18 cellular contexts compared by ENCODE assay signal in the genomic region with DNA sequence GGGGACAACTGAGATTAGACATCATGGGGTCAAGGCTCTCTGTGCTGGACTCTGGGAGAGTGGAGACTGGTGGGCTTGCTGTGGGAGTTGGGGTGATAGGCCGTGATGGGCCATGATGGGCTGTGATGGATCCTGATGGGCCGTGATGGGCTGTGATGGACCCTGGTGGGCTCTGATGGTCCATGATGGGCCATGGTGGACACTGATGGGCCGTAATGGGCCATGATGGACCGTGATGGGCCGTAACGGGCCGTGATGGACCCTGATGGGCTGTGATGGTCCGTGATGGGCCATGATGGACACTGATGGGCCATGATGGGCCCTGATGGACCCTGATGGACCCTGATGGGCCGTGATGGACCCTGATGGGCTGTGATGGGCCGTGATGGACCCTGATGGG.
"Had no signal": no experiment of that assay in that cellular context is flagged by ENCODE, and none has a peak within 500 bp of the region (broad histone marks: within the 10 kb centered on the region; RNA-seq: fewer than 3 reads in every experiment).

No MANE protein-coding gene starts in this region.

- H3K27ac Mint-ChIP-seq: activated CD4-positive, alpha-beta memory T cell treated with anti-CD3 and anti-CD28 coated beads for 36 hours; activated naive CD8-positive, alpha-beta T cell treated with anti-CD3 and anti-CD28 coated beads, Interleukin-2, amount 10 ng/mL, durations not matched to agents 7 days and 5 days; neural progenitor cell had no signal

- H3K4me3 Mint-ChIP-seq: activated CD4-positive, alpha-beta memory T cell treated with anti-CD3 and anti-CD28 coated beads for 36 hours; activated naive CD8-positive, alpha-beta T cell treated with anti-CD3 and anti-CD28 coated beads, Interleukin-2, amount 10 ng/mL, durations not matched to agents 7 days and 5 days; WTC11 had no signal

- H3K27me3 Mint-ChIP-seq: activated CD4-positive, alpha-beta memory T cell treated with anti-CD3 and anti-CD28 coated beads for 36 hours; activated naive CD8-positive, alpha-beta T cell treated with anti-CD3 and anti-CD28 coated beads, Interleukin-2, amount 10 ng/mL, durations not matched to agents 7 days and 5 days had no signal

- H3K9me3 Mint-ChIP-seq: activated CD4-positive, alpha-beta memory T cell treated with anti-CD3 and anti-CD28 coated beads for 36 hours; activated naive CD8-positive, alpha-beta T cell treated with anti-CD3 and anti-CD28 coated beads, Interleukin-2, amount 10 ng/mL, durations not matched to agents 7 days and 5 days had no signal

- DNase-seq: activated CD4-positive, alpha-beta memory T cell treated with anti-CD3 and anti-CD28 coated beads for 36 hours; activated CD4-positive, alpha-beta T cell treated with anti-CD3 and anti-CD28 coated beads for 4 hours; activated effector memory CD4-positive, alpha-beta T cell treated with Interleukin-2 at 50 U/mL for 16 hours; activated naive CD8-positive, alpha-beta T cell treated with anti-CD3 and anti-CD28 coated beads, Interleukin-2, amount 10 ng/mL, durations not matched to agents 7 days and 5 days; central memory CD4-positive, alpha-beta T cell; erythroblast; foreskin melanocyte; islet precursor cell; stimulated activated CD4-positive, alpha-beta T cell treated with anti-CD3 and anti-CD28 coated beads, Interleukin-4, amount 100 ng/mL, for 1 hour; SW 1271; testis; upper lobe of left lung had no signal

- H3K27ac ChIP-seq: colonic mucosa, neural progenitor cell, ovary, psoas muscle, right lobe of liver, testis, upper lobe of left lung had no signal

- ATAC-seq: WTC11 had no signal
